ENCODE assay signal across 5 cellular contexts in genomic region chr22:17034532-17034931, GRCh38. TPM values are rescaled to one million over a fixed set of nuclear protein-coding genes. Genes with fewer than 3 reads are reported as not detected.
"Had no signal": no experiment of that assay in that cellular context is flagged by ENCODE, and none has a peak within 500 bp of the region (broad histone marks: within the 10 kb centered on the region; RNA-seq: fewer than 3 reads in every experiment).

No MANE protein-coding gene starts in this region.

RNA-seq across cellular contexts. Expression of gene GAB4, which starts 26.5 kb away (rescaled TPM):
- total RNA-seq: GM23248, H4, HepG2, HFFc6 had no signal
- polyA plus RNA-seq: GM23248, HepG2, IgD-negative memory B cell had no signal
